35 cellular contexts compared by ENCODE assay signal in genomic region chr14:62432955-62433354, GRCh38.
"Had no signal": no experiment of that assay in that cellular context is flagged by ENCODE, and none has a peak within 500 bp of the region (broad histone marks: within the 10 kb centered on the region; RNA-seq: fewer than 3 reads in every experiment).

No MANE protein-coding gene starts in this region.

- H3K4me3 ChIP-seq: MG63 had no signal

- H3K27me3 ChIP-seq: MG63 had no signal

- H3K36me3 ChIP-seq: MG63 had no signal

- DNase-seq: Karpas-422, Kasumi-1, MG63, MM.1S, MV-4-11, NCI-H1048, NCI-H1092, NCI-H1092 treated with DMSO at 0.1 percent for 48 hours, NCI-H1105, NCI-H1105 treated with DMSO at 0.1 percent for 48 hours, NCI-H1417, NCI-H1417 treated with DMSO at 0.1 percent for 48 hours, NCI-H1436, NCI-H1436 treated with DMSO at 0.1 percent for 48 hours, NCI-H146, NCI-H1694, NCI-H1694 treated with DMSO at 0.1 percent for 48 hours, NCI-H187, NCI-H187 treated with DMSO at 0.1 percent for 48 hours, NCI-H1930, NCI-H2029, NCI-H2029 treated with DMSO at 0.1 percent for 48 hours, NCI-H2081, NCI-H2081 treated with DMSO at 0.1 percent for 48 hours, NCI-H2107, NCI-H2171, NCI-H2227 treated with DMSO at 0.1 percent for 48 hours, NCI-H226, NCI-H345, NCI-H446, NCI-H446 treated with DMSO at 0.1 percent for 48 hours, NCI-H510A, NCI-H510A treated with DMSO at 0.1 percent for 48 hours, NCI-H524, NCI-H524 treated with DMSO at 0.1 percent for 48 hours had no signal
